18 cellular contexts compared by ENCODE assay signal in the genomic region with DNA sequence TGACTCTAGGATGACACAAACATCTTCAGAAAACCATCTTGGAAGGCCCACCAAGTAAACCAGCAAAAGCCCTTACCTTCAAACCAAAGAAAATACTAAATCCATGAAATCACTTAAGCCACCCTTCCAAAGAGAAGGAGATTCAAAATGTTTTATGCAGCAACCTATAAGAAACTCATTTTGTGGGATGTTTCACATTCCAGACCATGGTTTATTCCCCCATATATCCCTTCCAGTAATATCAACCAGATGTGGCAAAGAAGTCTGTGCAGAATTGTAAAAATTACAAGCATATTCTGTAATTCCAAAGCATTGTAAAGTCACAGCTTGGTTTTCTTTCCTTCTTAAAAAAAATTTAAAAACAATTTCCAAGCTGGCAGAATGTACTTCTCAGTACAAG.
DNase-seq lines count a peak whose midpoint lies in the region; ATAC-seq and TF ChIP-seq lines count a peak whose summit lies in the region.
"Had no signal": no experiment of that assay in that cellular context is flagged by ENCODE, and none has a peak within 500 bp of the region (broad histone marks: within the 10 kb centered on the region; RNA-seq: fewer than 3 reads in every experiment).

No MANE protein-coding gene starts in this region.

- no peak for TF ChIP-seq CTCF in AG10803 (conservative IDR thresholded peaks at IDR 0.05; ENCODE audit: low read length)
- no peak for TF ChIP-seq CTCF in HFFc6 (IDR thresholded peaks at IDR 0.05)
- TF ChIP-seq CTCF in chondrocyte (IDR thresholded peaks at IDR 0.05) = no peak
- no peak for TF ChIP-seq CTCF in hepatocyte (IDR thresholded peaks at IDR 0.05; ENCODE audit: poor library complexity)
- TF ChIP-seq CTCF in colonic mucosa (IDR thresholded peaks at IDR 0.05) = no peak
- no peak for TF ChIP-seq CTCF in PC-9 (conservative IDR thresholded peaks at IDR 0.05)

- intact Hi-C loops in colonic mucosa (cut with DNase I) (no loop called here), PC-9 (cut with micrococcal nuclease; ENCODE audit: unreplicated experiment) (no loop called here)

- no peaks in the 10 kb centered on the region for H3K36me3 Mint-ChIP-seq in HFFc6 (ENCODE audit: low read depth)
- no peaks in the 10 kb centered on the region for H3K36me3 Mint-ChIP-seq in chondrocyte (ENCODE audit: low read depth)
- H3K36me3 Mint-ChIP-seq: CD8-positive, alpha-beta T cell had no signal

- peaks cover 26% of the 10 kb centered on the region for H3K4me1 Mint-ChIP-seq in HFFc6 (ENCODE audit: low read depth)
- H3K4me1 Mint-ChIP-seq in chondrocyte (ENCODE audit: low read depth) = peaks cover 49% of the 10 kb centered on the region

- no peak overlapping the region for H2AFZ ChIP-seq in hepatocyte
- no peak overlapping the region for H2AFZ ChIP-seq in PC-9

- no peaks in the 10 kb centered on the region; the same call in 1 of the 2 replicates for H3K9me3 Mint-ChIP-seq in HFFc6
- H3K9me3 Mint-ChIP-seq in chondrocyte (ENCODE audit: low read depth) = no peaks in the 10 kb centered on the region
- H3K9me3 Mint-ChIP-seq: CD8-positive, alpha-beta T cell; H9 had no signal

- DNase-seq in AG10803 (ENCODE audit: low read depth) = peak; percentile 94
- no peak for DNase-seq in HFFc6
- DNase-seq in chondrocyte (ENCODE audit: low spot score) = no peak
- no peak for DNase-seq in hepatocyte (ENCODE audit: low spot score)
- no peak for DNase-seq in NCI-H146 (lab: John Stamatoyannopoulos, UW)
- DNase-seq in colonic mucosa = no peak
- no peak for DNase-seq in PC-9
- DNase-seq: BE2C; CD8-positive, alpha-beta T cell; DND-41; H9; NCI-H2107; NCI-H345; NCI-H526 treated with DMSO at 0.1 percent for 48 hours; NK-92 treated with Interleukin-12 subunit alpha and Interleukin-12 subunit beta, amount 100 ng/mL, for 24 hours; OCI-M1 had no signal

- H3K4me2 ChIP-seq in hepatocyte (peak overlapping the region; percentile 5), PC-9 (no peak overlapping the region)

- no TSS peak for BruUV-seq in PC-9 (replicated peaks; lab: Mats Ljungman, UMichigan)

- POLR2A ChIA-PET in PC-9 (lab: Charles Lee; ENCODE audit: unreplicated experiment) = no interaction called here

- H3K9me2 ChIP-seq in hepatocyte (replicated peaks; ENCODE audit: insufficient read depth) = no peaks in the 10 kb centered on the region
- H3K9me2 ChIP-seq in PC-9 (ENCODE audit: insufficient read depth) = no peaks in the 10 kb centered on the region

- CTCF ChIA-PET in PC-9 (lab: Charles Lee) = no interaction called here

- H3K9ac ChIP-seq in colonic mucosa (ENCODE audit: low read depth in 2 of 2, low read length in 2 of 2) = no peak overlapping the region

- H3K9me3 ChIP-seq in hepatocyte (ENCODE audit: low read depth) = no peaks in the 10 kb centered on the region
- H3K9me3 ChIP-seq in colonic mucosa = no peaks in the 10 kb centered on the region
- no peaks in the 10 kb centered on the region for H3K9me3 ChIP-seq in PC-9 (ENCODE audit: insufficient read depth, low read depth)
- H3K9me3 ChIP-seq: BE2C had no signal

- H3K27me3 ChIP-seq in hepatocyte = no peaks in the 10 kb centered on the region
- H3K27me3 ChIP-seq in colonic mucosa = no peaks in the 10 kb centered on the region
- peaks cover 63% of the 10 kb centered on the region for H3K27me3 ChIP-seq in PC-9 (ENCODE audit: insufficient read depth, low read depth)
- H3K27me3 ChIP-seq: BE2C had no signal

- H3K27me3 Mint-ChIP-seq in HFFc6 (ENCODE audit: insufficient read depth) (no peaks in the 10 kb centered on the region), chondrocyte (ENCODE audit: low read depth) (no peaks in the 10 kb centered on the region)

- peaks cover 2% of the 10 kb centered on the region for H4K20me1 ChIP-seq in hepatocyte (ENCODE audit: insufficient read depth, poor library complexity, severe bottlenecking)
- no peaks in the 10 kb centered on the region for H4K20me1 ChIP-seq in PC-9 (ENCODE audit: insufficient read depth)

- H3K4me3 ChIP-seq in AG10803 (ENCODE audit: low read length) (no peak overlapping the region), hepatocyte (no peak overlapping the region), colonic mucosa (no peak overlapping the region), PC-9 (no peak overlapping the region)

- H3K27ac Mint-ChIP-seq in HFFc6 (peak overlapping the region; percentile 20; the same call in 1 of the 2 replicates), chondrocyte (ENCODE audit: unreplicated experiment) (peak overlapping the region; percentile 29)
- H3K27ac Mint-ChIP-seq: CD8-positive, alpha-beta T cell; H9 had no signal

- H3K4me3 Mint-ChIP-seq in HFFc6 (no peak overlapping the region), chondrocyte (ENCODE audit: unreplicated experiment) (no peak overlapping the region)
- H3K4me3 Mint-ChIP-seq: CD8-positive, alpha-beta T cell; H9 had no signal

- H3K27ac ChIP-seq in hepatocyte (peak overlapping the region; percentile 7), colonic mucosa (no peak overlapping the region), PC-9 (no peak overlapping the region)
- H3K27ac ChIP-seq: HL-60 had no signal

- H3K36me3 ChIP-seq in hepatocyte (replicated peaks; ENCODE audit: insufficient read depth, low read depth) (no peaks in the 10 kb centered on the region), colonic mucosa (no peaks in the 10 kb centered on the region), PC-9 (ENCODE audit: low read depth) (no peaks in the 10 kb centered on the region)
- H3K36me3 ChIP-seq: BE2C had no signal

- H3F3A ChIP-seq in PC-9 (ENCODE audit: insufficient read depth, low read depth) = no peaks in the 10 kb centered on the region

- H3K79me2 ChIP-seq in hepatocyte (peaks cover 14% of the 10 kb centered on the region), PC-9 (ENCODE audit: low read depth) (no peaks in the 10 kb centered on the region)

- ATAC-seq in HG03135 (IDR thresholded peaks at IDR 0.05; ENCODE audit: unreplicated experiment) = no peak
- ATAC-seq: CD8-positive, alpha-beta T cell had no signal

- H3K4me1 ChIP-seq in hepatocyte (ENCODE audit: insufficient read depth) = peaks cover 10% of the 10 kb centered on the region
- H3K4me1 ChIP-seq in colonic mucosa = no peaks in the 10 kb centered on the region
- no peaks in the 10 kb centered on the region for H3K4me1 ChIP-seq in PC-9 (replicated peaks; ENCODE audit: insufficient read depth)
